26 cellular contexts compared by ENCODE assay signal in genomic region chr11:100593321-100593720, GRCh38.
A peak's percentile ranks its signal among the peaks of the same experiment; 100 is the strongest.
DNase-seq lines count a peak whose midpoint lies in the region; ATAC-seq, FAIRE-seq and TF ChIP-seq lines count a peak whose summit lies in the region.
"Had no signal": no experiment of that assay in that cellular context is flagged by ENCODE, and none has a peak within 500 bp of the region (broad histone marks: within the 10 kb centered on the region; RNA-seq: fewer than 3 reads in every experiment).

No MANE protein-coding gene starts in this region.

- H3K4me3 ChIP-seq in astrocyte (ENCODE audit: insufficient read depth, low read depth, low read length) (no peak overlapping the region), upper lobe of right lung (no peak overlapping the region)
- H3K4me3 ChIP-seq: A549, pancreas had no signal

- no peaks in the 10 kb centered on the region for H3K79me2 ChIP-seq in astrocyte (ENCODE audit: insufficient read depth, low read length)

- no peaks in the 10 kb centered on the region for H3K36me3 ChIP-seq in astrocyte (ENCODE audit: insufficient read depth, low read length)
- no peaks in the 10 kb centered on the region for H3K36me3 ChIP-seq in upper lobe of right lung
- H3K36me3 ChIP-seq: pancreas had no signal

- no peak for FAIRE-seq in astrocyte (lab: Jason Lieb, UNC)
- FAIRE-seq: A549, pancreas, small intestine had no signal

- no peak overlapping the region for H3K4me2 ChIP-seq in astrocyte (ENCODE audit: low read length)
- H3K4me2 ChIP-seq: A549 had no signal

- TF ChIP-seq CTCF in astrocyte (IDR thresholded peaks at IDR 0.05; ENCODE audit: insufficient read depth, low read depth, low read length) (no peak), upper lobe of right lung (IDR thresholded peaks at IDR 0.05) (no peak)

- H3K4me1 Mint-ChIP-seq in astrocyte (ENCODE audit: low read depth, unreplicated experiment): no peaks in the 10 kb centered on the region
- H3K4me1 Mint-ChIP-seq: B cell, immature natural killer cell had no signal

- no peak overlapping the region for H3K27ac Mint-ChIP-seq in astrocyte (ENCODE audit: unreplicated experiment)
- H3K27ac Mint-ChIP-seq: activated CD8-positive, alpha-beta T cell treated with anti-CD3 and anti-CD28 coated beads for 36 hours; activated T-helper 1 cell treated with anti-CD3 and anti-CD28 coated beads, Interleukin-12 subunit alpha, Interleukin-12 subunit beta, Interleukin-2, Interleukin-4 antibody, amounts not matched to agents 30 ng/mL and 10 ng/mL and 1 ng/mL, durations not matched to agents 14 hours and 24 hours and 36 hours; B cell; CD8-positive, alpha-beta T cell; immature natural killer cell; T-helper 1 cell treated with Interleukin-12 subunit alpha and Interleukin-12 subunit beta and Interleukin-4 antibody, amounts not matched to agents 30 μg/mL and 1 μg/mL, for 36 hours had no signal

- no peak overlapping the region for H2AFZ ChIP-seq in astrocyte (ENCODE audit: low read depth, low read length)

- ATAC-seq in upper lobe of right lung: no peak
- ATAC-seq: A549; activated CD8-positive, alpha-beta T cell treated with anti-CD3 and anti-CD28 coated beads for 36 hours; CD8-positive, alpha-beta T cell; pancreas; PC-3; SK-N-SH treated with all-trans-retinoic acid at 6 μM for 48 hours had no signal

- no peaks in the 10 kb centered on the region for H3K27me3 Mint-ChIP-seq in astrocyte (ENCODE audit: low read depth, unreplicated experiment)
- H3K27me3 Mint-ChIP-seq: activated CD8-positive, alpha-beta T cell treated with anti-CD3 and anti-CD28 coated beads for 36 hours had no signal

- H3K9me3 Mint-ChIP-seq in astrocyte (ENCODE audit: unreplicated experiment): no peaks in the 10 kb centered on the region
- H3K9me3 Mint-ChIP-seq: activated CD8-positive, alpha-beta T cell treated with anti-CD3 and anti-CD28 coated beads for 36 hours; activated T-helper 1 cell treated with anti-CD3 and anti-CD28 coated beads, Interleukin-12 subunit alpha, Interleukin-12 subunit beta, Interleukin-2, Interleukin-4 antibody, amounts not matched to agents 30 ng/mL and 10 ng/mL and 1 ng/mL, durations not matched to agents 14 hours and 24 hours and 36 hours; CD8-positive, alpha-beta T cell; immature natural killer cell; T-helper 1 cell treated with Interleukin-12 subunit alpha and Interleukin-12 subunit beta and Interleukin-4 antibody, amounts not matched to agents 30 μg/mL and 1 μg/mL, for 36 hours had no signal

- H3K4me1 ChIP-seq in astrocyte (ENCODE audit: insufficient read depth, low read length) (no peaks in the 10 kb centered on the region), upper lobe of right lung (no peaks in the 10 kb centered on the region)
- H3K4me1 ChIP-seq: A549, pancreas had no signal

- H3K9me3 ChIP-seq in astrocyte (ENCODE audit: insufficient read depth, low read depth, low read length) (no peaks in the 10 kb centered on the region), upper lobe of right lung (no peaks in the 10 kb centered on the region)
- H3K9me3 ChIP-seq: A549, pancreas had no signal

- no peak overlapping the region for H3K4me3 Mint-ChIP-seq in astrocyte (ENCODE audit: unreplicated experiment)
- H3K4me3 Mint-ChIP-seq: activated CD8-positive, alpha-beta T cell treated with anti-CD3 and anti-CD28 coated beads for 36 hours; activated T-helper 1 cell treated with anti-CD3 and anti-CD28 coated beads, Interleukin-12 subunit alpha, Interleukin-12 subunit beta, Interleukin-2, Interleukin-4 antibody, amounts not matched to agents 30 ng/mL and 10 ng/mL and 1 ng/mL, durations not matched to agents 14 hours and 24 hours and 36 hours; B cell; CD8-positive, alpha-beta T cell; immature natural killer cell; T-helper 1 cell treated with Interleukin-12 subunit alpha and Interleukin-12 subunit beta and Interleukin-4 antibody, amounts not matched to agents 30 μg/mL and 1 μg/mL, for 36 hours had no signal

- intact Hi-C loops in upper lobe of right lung (cut with DNase I): loop anchor here (10.0 kb wide), 1 partner anchor 261 kb away; no protein-coding TSS in a partner anchor

- H3K9ac ChIP-seq in astrocyte (ENCODE audit: low read length): no peak overlapping the region

- no peaks in the 10 kb centered on the region for H4K20me1 ChIP-seq in astrocyte (ENCODE audit: insufficient read depth, low read length)

- peak; percentile 75 for DNase-seq in D341Med (ENCODE audit: low spot score)
- peak; percentile 82 for DNase-seq in NCI-H2171 (lab: John Stamatoyannopoulos, UW)
- peak; percentile 16 for DNase-seq in astrocyte (ENCODE audit: low read depth)
- DNase-seq in iris pigment epithelial cell (ENCODE audit: low read depth): peak; percentile 44
- no peak for DNase-seq in upper lobe of right lung
- DNase-seq in DMS79 treated with DMSO at 0.1 percent for 48 hours (lab: John Stamatoyannopoulos, UW): no peak
- DNase-seq in NCI-H2227 (lab: John Stamatoyannopoulos, UW; ENCODE audit: unreplicated experiment): no peak
- no peak for DNase-seq in NCI-H774 (lab: John Stamatoyannopoulos, UW)
- DNase-seq: activated CD8-positive, alpha-beta memory T cell treated with anti-CD3 and anti-CD28 coated beads, Interleukin-2, amount 50 U/mL, for 48 hours; activated CD8-positive, alpha-beta T cell treated with anti-CD3 and anti-CD28 coated beads for 36 hours; activated naive CD4-positive, alpha-beta T cell treated with Interleukin-2 at 50 U/mL for 16 hours; CD8-positive, alpha-beta T cell; immature natural killer cell; mammary epithelial cell; NCI-H1417 treated with DMSO at 0.1 percent for 48 hours; NCI-H510A; pancreas; PC-3; small intestine; stimulated activated naive CD4-positive, alpha-beta T cell had no signal

- H3K36me3 Mint-ChIP-seq in astrocyte (ENCODE audit: low read depth, unreplicated experiment): no peaks in the 10 kb centered on the region
- H3K36me3 Mint-ChIP-seq: brain; CD8-positive, alpha-beta T cell; immature natural killer cell had no signal

- H3K27me3 ChIP-seq in astrocyte (ENCODE audit: insufficient read depth, low read length): no peaks in the 10 kb centered on the region
- H3K27me3 ChIP-seq in upper lobe of right lung: no peaks in the 10 kb centered on the region
- H3K27me3 ChIP-seq: pancreas had no signal

- no peak overlapping the region for H3K27ac ChIP-seq in astrocyte (ENCODE audit: low read depth, low read length)
- no peak overlapping the region for H3K27ac ChIP-seq in upper lobe of right lung
- H3K27ac ChIP-seq: A549, pancreas had no signal

Comparison
In these comparisons a context has a peak if more than half of its experiments do, and no peak if none do; other contexts are left out.
1. DNase-seq: peak in D341Med (single experiment), NCI-H2171 (single experiment), astrocyte (single experiment) and iris pigment epithelial cell (single experiment); none in upper lobe of right lung (single experiment), DMS79 treated with DMSO at 0.1 percent for 48 hours (single experiment), NCI-H2227 (single experiment) and NCI-H774 (single experiment).